ENCODE assay signal across 8 cellular contexts in the genomic region with DNA sequence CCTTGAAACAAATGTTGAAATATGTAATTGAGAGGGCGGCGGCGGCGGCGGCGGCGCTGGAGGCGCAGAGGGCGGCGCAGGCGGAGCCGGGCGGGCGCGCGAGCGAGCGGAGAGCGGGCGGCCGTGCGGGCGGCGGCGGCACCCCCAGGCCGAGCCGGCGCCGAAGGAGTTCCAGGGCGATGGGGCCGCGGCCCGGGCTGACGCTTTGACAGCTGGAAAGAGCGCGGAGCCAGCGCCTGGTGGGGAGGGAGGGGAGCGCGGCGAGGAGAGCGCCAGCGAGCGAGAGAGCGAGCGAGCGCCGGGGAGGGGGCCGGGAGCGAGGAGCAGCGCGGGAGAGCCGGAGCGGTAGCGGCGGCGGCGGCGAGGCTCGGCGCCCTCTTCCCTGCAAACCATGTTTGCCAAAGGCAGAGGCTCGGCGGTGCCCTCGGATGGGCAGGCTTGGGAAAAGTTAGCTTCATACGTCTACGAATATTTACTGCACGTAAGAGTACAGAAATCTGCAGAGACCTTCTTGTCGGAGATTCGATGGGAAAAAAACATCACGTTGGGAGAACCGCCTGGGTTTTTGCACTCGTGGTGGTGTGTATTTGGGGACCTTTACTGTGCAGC.
A peak's percentile ranks its signal among the peaks of the same experiment; 100 is the strongest.
DNase-seq lines count a peak whose midpoint lies in the region; ATAC-seq and TF ChIP-seq lines count a peak whose summit lies in the region.
"Not testable (repeated sequence)": the region's sequence is repeated elsewhere in the genome, so short reads cannot be mapped to it uniquely, and the experiment has no call there.

No MANE protein-coding gene starts in this region.

- H2BK120ac ChIP-seq in mesenchymal stem cell (ENCODE audit: low read depth, low read length) = not testable (repeated sequence)

- under 1% methylated on average over 52 of the region's 71 CpGs for WGBS in mesenchymal stem cell

- H3K9me3 ChIP-seq in mesenchymal stem cell (ENCODE audit: control insufficient read depth, low read length) = not testable (repeated sequence)

- H3K9me3 Mint-ChIP-seq in GM23338; activated naive CD4-positive, alpha-beta T cell treated with anti-CD3 and anti-CD28 coated beads, Interleukin-2, amount 50 U/mL, for 24 hours: not testable (repeated sequence)

- peak overlapping the region; percentile 56 for H3K9ac ChIP-seq in mesenchymal stem cell (ENCODE audit: low read length)

- H3F3A ChIP-seq in GM23338 (replicated peaks; ENCODE audit: low read depth) = not testable (repeated sequence)

- H3K18ac ChIP-seq in mesenchymal stem cell (ENCODE audit: low read depth in 1 of 2, low read length in 2 of 2) = not testable (repeated sequence)

- peak; percentile 39 for DNase-seq in AG08396 (ENCODE audit: low spot score)
- peak; percentile 92 for DNase-seq in GM23338 (ENCODE audit: low spot score)
- peak; percentile 21 for DNase-seq in NCI-H1417 treated with DMSO at 0.1 percent for 48 hours (lab: John Stamatoyannopoulos, UW)
- DNase-seq in SW480 (ENCODE audit: low spot score) = peak; percentile 63
- DNase-seq in fibroblast of peridontal ligament (ENCODE audit: extremely low read depth) = peak; percentile 33
- DNase-seq in mesenchymal stem cell = peak; percentile 48
- peak; percentile 29 to 67 for DNase-seq in stimulated activated CD4-positive, alpha-beta T cell treated with anti-CD3 and anti-CD28 coated beads, Interleukin-2, amount 100 ng/mL, for 24 hours

- peaks cover 15% of the 10 kb centered on the region for H3K4me1 ChIP-seq in GM23338 (ENCODE audit: insufficient read depth)
- not testable (repeated sequence) for H3K4me1 ChIP-seq in mesenchymal stem cell (ENCODE audit: control insufficient read depth, insufficient read depth, low read depth, low read length)

- peak; percentile 94 for ATAC-seq in GM23338

- H3K27ac Mint-ChIP-seq in GM23338; activated naive CD4-positive, alpha-beta T cell treated with anti-CD3 and anti-CD28 coated beads, Interleukin-2, amount 50 U/mL, for 24 hours: not testable (repeated sequence)

- not testable (repeated sequence) for H4K20me1 ChIP-seq in GM23338 (replicated peaks; ENCODE audit: insufficient read depth)

- not testable (repeated sequence) for H2BK15ac ChIP-seq in mesenchymal stem cell (ENCODE audit: low read depth, poor library complexity, severe bottlenecking)

- H3K4me2 ChIP-seq in GM23338 (peak overlapping the region; percentile 93), mesenchymal stem cell (ENCODE audit: low read length, poor library complexity, severe bottlenecking) (peak overlapping the region; percentile 86)

- not testable (repeated sequence) for H3K79me1 ChIP-seq in mesenchymal stem cell (replicated peaks; ENCODE audit: low read length, poor library complexity, severe bottlenecking)

- H2BK5ac ChIP-seq in mesenchymal stem cell (ENCODE audit: low read depth, low read length, poor library complexity, severe bottlenecking) = not testable (repeated sequence)

- H2BK12ac ChIP-seq in mesenchymal stem cell (ENCODE audit: low read length in 2 of 2) = not testable (repeated sequence)

- not testable (repeated sequence) for H4K8ac ChIP-seq in mesenchymal stem cell (ENCODE audit: low read length)

- not testable (repeated sequence) for H3K36me3 ChIP-seq in GM23338 (ENCODE audit: insufficient read depth); mesenchymal stem cell (ENCODE audit: control insufficient read depth in 1 of 2, insufficient read depth in 2 of 2, low read depth in 1 of 2, low read length in 2 of 2)

- not testable (repeated sequence) for H3K27ac ChIP-seq in GM23338 (ENCODE audit: low read depth); mesenchymal stem cell (ENCODE audit: low read length, poor library complexity, severe bottlenecking)

- not testable (repeated sequence) for TF ChIP-seq CTCF in GM23338 (conservative IDR thresholded peaks at IDR 0.05; ENCODE audit: low read depth in 2 of 2)

- not testable (repeated sequence) for H3K36me3 Mint-ChIP-seq in GM23338 (ENCODE audit: low read depth); activated naive CD4-positive, alpha-beta T cell treated with anti-CD3 and anti-CD28 coated beads, Interleukin-2, amount 50 U/mL, for 24 hours

- H3K79me2 ChIP-seq in GM23338 (replicated peaks; ENCODE audit: insufficient read depth) = not testable (repeated sequence)

- H3K4me3 Mint-ChIP-seq in GM23338 = peak overlapping the region; percentile 85
- H3K4me3 Mint-ChIP-seq in activated naive CD4-positive, alpha-beta T cell treated with anti-CD3 and anti-CD28 coated beads, Interleukin-2, amount 50 U/mL, for 24 hours = peak overlapping the region; percentile 64

- H3K14ac ChIP-seq in mesenchymal stem cell (ENCODE audit: low read length in 2 of 2) = not testable (repeated sequence)

- H4K91ac ChIP-seq in mesenchymal stem cell (ENCODE audit: low read length) = not testable (repeated sequence)

- peak overlapping the region; percentile 71 for H3K4me3 ChIP-seq in GM23338
- H3K4me3 ChIP-seq in mesenchymal stem cell (ENCODE audit: insufficient read depth in 1 of 2, low read depth in 1 of 2, low read length in 2 of 2) = peak overlapping the region; percentile 56 to 76

- H2AK5ac ChIP-seq in mesenchymal stem cell (ENCODE audit: low read length, severe bottlenecking) = not testable (repeated sequence)

- H3K4ac ChIP-seq in mesenchymal stem cell (ENCODE audit: low read depth in 1 of 2, low read length in 2 of 2) = not testable (repeated sequence)

- H3K4me1 Mint-ChIP-seq in GM23338; activated naive CD4-positive, alpha-beta T cell treated with anti-CD3 and anti-CD28 coated beads, Interleukin-2, amount 50 U/mL, for 24 hours: not testable (repeated sequence)

- H3K23ac ChIP-seq in mesenchymal stem cell (ENCODE audit: low read length in 2 of 2) = not testable (repeated sequence)

- not testable (repeated sequence) for H3K9me2 ChIP-seq in GM23338 (ENCODE audit: insufficient read depth)

- H2AFZ ChIP-seq in GM23338 = peak overlapping the region; percentile 97
- H2AFZ ChIP-seq in mesenchymal stem cell (ENCODE audit: low read depth, low read length) = peak overlapping the region; percentile 42

- H3K27me3 ChIP-seq in GM23338 (ENCODE audit: insufficient read depth) (peaks cover 57% of the 10 kb centered on the region), mesenchymal stem cell (ENCODE audit: control insufficient read depth in 1 of 2, insufficient read depth in 1 of 2, low read length in 2 of 2) (peaks cover 0 to 24% of the 10 kb centered on the region in 2 experiments)

- H3K27me3 Mint-ChIP-seq in GM23338 (ENCODE audit: insufficient read depth, low read depth, poor library complexity) = peaks cover 29% of the 10 kb centered on the region
- peaks cover 47% of the 10 kb centered on the region for H3K27me3 Mint-ChIP-seq in activated naive CD4-positive, alpha-beta T cell treated with anti-CD3 and anti-CD28 coated beads, Interleukin-2, amount 50 U/mL, for 24 hours

TF ChIP-seq in GM23338, 12 proteins besides CTCF, POLR2A, EP300 and RAD21:
- peak; percentile 38; the same call in 1 of the 2 replicates for TF ChIP-seq CREB1 (CRISPR knock-in tag; IDR thresholded peaks at IDR 0.05; ENCODE audit: low read depth)

Comparison
In these comparisons a context has a peak if more than half of its experiments do, and no peak if none do; other contexts are left out.
1. DNase-seq: peak in every context shown above with its lines; median percentile 92 in GM23338; 63 in SW480; 48 in mesenchymal stem cell; 48 in stimulated activated CD4-positive, alpha-beta T cell treated with anti-CD3 and anti-CD28 coated beads, Interleukin-2, amount 100 ng/mL, for 24 hours; 39 in AG08396; 33 in fibroblast of peridontal ligament; 21 in NCI-H1417 treated with DMSO at 0.1 percent for 48 hours.